ENCODE assay signal across 15 cellular contexts in genomic region chr1:161673396-161673795, GRCh38. TPM values are rescaled to one million over a fixed set of nuclear protein-coding genes. Genes with fewer than 3 reads are reported as not detected.
A peak's percentile ranks its signal among the peaks of the same experiment; 100 is the strongest.
DNase-seq lines count a peak whose midpoint lies in the region; FAIRE-seq and TF ChIP-seq lines count a peak whose summit lies in the region.
"Not testable (repeated sequence)": the region's sequence is repeated elsewhere in the genome, so short reads cannot be mapped to it uniquely, and the experiment has no call there.
"Had no signal": no experiment of that assay in that cellular context is flagged by ENCODE, and none has a peak within 500 bp of the region (broad histone marks: within the 10 kb centered on the region; RNA-seq: fewer than 3 reads in every experiment).

No MANE protein-coding gene starts in this region.

- not testable (repeated sequence) for H3K4me3 Mint-ChIP-seq in astrocyte (ENCODE audit: unreplicated experiment)

- not testable (repeated sequence) for H3K36me3 ChIP-seq in SJCRH30; astrocyte (ENCODE audit: insufficient read depth, low read length)

- DNase-seq in ELF-1 (ENCODE audit: low read depth, low spot score) (peak; percentile 60), SJCRH30 (peak; percentile 8 to 43), astrocyte (ENCODE audit: low read depth) (peak; percentile 6), dedifferentiated amniotic fluid mesenchymal stem cell (ENCODE audit: extremely low spot score) (peak; percentile 49), islet precursor cell (peak; percentile 54), myocyte (ENCODE audit: low read depth) (peak; percentile 2)

- not testable (repeated sequence) for TF ChIP-seq CTCF in astrocyte (IDR thresholded peaks at IDR 0.05; ENCODE audit: insufficient read depth, low read depth, low read length)

- not testable (repeated sequence) for H3K27ac ChIP-seq in SJCRH30; astrocyte (ENCODE audit: low read depth, low read length)

- H2AFZ ChIP-seq in astrocyte (ENCODE audit: low read depth, low read length), result not testable (repeated sequence)

- H3K4me1 Mint-ChIP-seq in astrocyte (ENCODE audit: low read depth, unreplicated experiment), result peaks cover 21% of the 10 kb centered on the region

- FAIRE-seq in astrocyte (lab: Jason Lieb, UNC), result not testable (repeated sequence)

- H3K9me3 Mint-ChIP-seq in astrocyte (ENCODE audit: unreplicated experiment), result not testable (repeated sequence)

- H3K4me3 ChIP-seq in SJCRH30; astrocyte (ENCODE audit: insufficient read depth, low read depth, low read length): not testable (repeated sequence)

- not testable (repeated sequence) for H3K79me2 ChIP-seq in astrocyte (ENCODE audit: insufficient read depth, low read length)

- not testable (repeated sequence) for H3K4me2 ChIP-seq in astrocyte (ENCODE audit: low read length)

- H3K27ac Mint-ChIP-seq in astrocyte (ENCODE audit: unreplicated experiment), result not testable (repeated sequence)

- not testable (repeated sequence) for H3K9ac ChIP-seq in astrocyte (ENCODE audit: low read length)

- not testable (repeated sequence) for H3K27me3 Mint-ChIP-seq in astrocyte (ENCODE audit: low read depth, unreplicated experiment)

- H3K27me3 ChIP-seq in SJCRH30; astrocyte (ENCODE audit: insufficient read depth, low read length): not testable (repeated sequence)

- not testable (repeated sequence) for H3K4me1 ChIP-seq in SJCRH30; astrocyte (ENCODE audit: insufficient read depth, low read length)

- not testable (repeated sequence) for H3K9me3 ChIP-seq in SJCRH30 (replicated peaks); astrocyte (ENCODE audit: insufficient read depth, low read depth, low read length)

- H4K20me1 ChIP-seq in astrocyte (ENCODE audit: insufficient read depth, low read length), result not testable (repeated sequence)

- not testable (repeated sequence) for H3K36me3 Mint-ChIP-seq in astrocyte (ENCODE audit: low read depth, unreplicated experiment)

RNA-seq across cellular contexts. Expression of gene FCGR2B, which starts 10.5 kb away (rescaled TPM):
- not detected in 2 replicates for total RNA-seq in SJCRH30 (2014; rRNA removed; shearing (Covaris generic))
- total RNA-seq in astrocyte, result not detected in 2 replicates
- not detected in 2 replicates for total RNA-seq in myocyte
- polyA plus RNA-seq in myocyte (2012), result not detected
- total RNA-seq: Caco-2; CD8-positive, alpha-beta T cell; GM23248; H4; H9 had no signal
- polyA plus RNA-seq: AG04450, GM23248 had no signal

RNA-seq across cellular contexts. Expression of gene FCRLA, which starts 33.6 kb away (rescaled TPM):
- total RNA-seq in SJCRH30 (2014; rRNA removed; shearing (Covaris generic)), result 164 and 168 TPM in 2 replicates
- total RNA-seq in astrocyte (0.38 and 0.45 TPM in 2 replicates), myocyte (0.68 and 1.5 TPM in 2 replicates)
- 0.09 TPM for polyA plus RNA-seq in myocyte (2012)
- total RNA-seq: Caco-2; CD4-positive, CD25-positive, alpha-beta regulatory T cell; CD8-positive, alpha-beta T cell; H4; H9 had no signal

RNA-seq across cellular contexts. Expression of gene FCGR3B, which starts 42.4 kb away (rescaled TPM):
- total RNA-seq in SJCRH30 (2014; rRNA removed; shearing (Covaris generic)), result not detected in 2 replicates
- total RNA-seq in astrocyte (not detected in 2 replicates), myocyte (not detected in 2 replicates)
- polyA plus RNA-seq in myocyte (2012), result not detected
- total RNA-seq: B cell; Caco-2; CD4-positive, CD25-positive, alpha-beta regulatory T cell; CD8-positive, alpha-beta T cell; GM12878; GM23248; H4; H9 had no signal
- polyA plus RNA-seq: AG04450; CD4-positive, CD25-positive, alpha-beta regulatory T cell; GM12878; GM23248 had no signal

RNA-seq across cellular contexts. Expression of gene FCRLB, which starts 47.9 kb away (rescaled TPM):
- total RNA-seq in SJCRH30 (2014; rRNA removed; shearing (Covaris generic)), result 5.9 and 6.2 TPM in 2 replicates
- total RNA-seq in astrocyte, result 0.72 and 0.79 TPM in 2 replicates
- 0.21 and 0.57 TPM in 2 replicates for total RNA-seq in myocyte
- polyA plus RNA-seq in myocyte (2012), result 0.08 TPM
- total RNA-seq: CD4-positive, CD25-positive, alpha-beta regulatory T cell; H9 had no signal

Comparison
In these comparisons a context has a peak if more than half of its experiments do, and no peak if none do; other contexts are left out.
1. DNase-seq: peak in every context shown above with its lines; median percentile 60 in ELF-1; 54 in islet precursor cell; 49 in dedifferentiated amniotic fluid mesenchymal stem cell; 26 in SJCRH30; 6 in astrocyte; 2 in myocyte.
2. RNA of gene FCRLA, which starts 33.6 kb away (total RNA-seq): 164 to 168 TPM in SJCRH30; 0.68 to 1.5 TPM in myocyte and 0.38 to 0.45 TPM in astrocyte; every median in the first group is over 10 times any median in the second.